In genomic region chr1:243912347-243912746, GRCh38 we compare ENCODE assay signal across 2 cellular contexts.
TF ChIP-seq lines count a peak whose summit lies in the region.

No MANE protein-coding gene starts in this region.

TF ChIP-seq in HEK293, 187 proteins besides CTCF, POLR2A, EP300 and RAD21 (continued from another document):
- TF ChIP-seq, protein P1, sequence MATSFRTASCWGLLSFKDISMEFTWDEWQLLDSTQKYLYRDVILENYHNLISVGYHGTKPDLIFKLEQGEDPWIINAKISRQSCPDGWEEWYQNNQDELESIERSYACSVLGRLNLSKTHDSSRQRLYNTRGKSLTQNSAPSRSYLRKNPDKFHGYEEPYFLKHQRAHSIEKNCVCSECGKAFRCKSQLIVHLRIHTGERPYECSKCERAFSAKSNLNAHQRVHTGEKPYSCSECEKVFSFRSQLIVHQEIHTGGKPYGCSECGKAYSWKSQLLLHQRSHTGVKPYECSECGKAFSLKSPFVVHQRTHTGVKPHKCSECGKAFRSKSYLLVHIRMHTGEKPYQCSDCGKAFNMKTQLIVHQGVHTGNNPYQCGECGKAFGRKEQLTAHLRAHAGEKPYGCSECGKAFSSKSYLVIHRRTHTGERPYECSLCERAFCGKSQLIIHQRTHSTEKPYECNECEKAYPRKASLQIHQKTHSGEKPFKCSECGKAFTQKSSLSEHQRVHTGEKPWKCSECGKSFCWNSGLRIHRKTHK (tag by site-specific recombination; IDR thresholded peaks at IDR 0.05), result no peak
- TF ChIP-seq ZNF133 (tag by site-specific recombination; IDR thresholded peaks at IDR 0.05) (no peak), ZNF132 (tag by site-specific recombination; IDR thresholded peaks at IDR 0.05; ENCODE audit: borderline replicate concordance) (no peak), REPIN1 (tag by site-specific recombination; IDR thresholded peaks at IDR 0.05; ENCODE audit: low read depth) (no peak), ZNF792 (tag by site-specific recombination; IDR thresholded peaks at IDR 0.05) (no peak), ZNF654 (tag by site-specific recombination; IDR thresholded peaks at IDR 0.05; ENCODE audit: low read depth) (no peak), PRDM1 (tag by site-specific recombination; IDR thresholded peaks at IDR 0.05) (peak; percentile 92), ZNF521 (tag by site-specific recombination; IDR thresholded peaks at IDR 0.05) (no peak), ZNF610 (tag by site-specific recombination; IDR thresholded peaks at IDR 0.05; ENCODE audit: borderline replicate concordance) (no peak), SP3 (tag by site-specific recombination; IDR thresholded peaks at IDR 0.05) (no peak), ZNF23 (tag by site-specific recombination; IDR thresholded peaks at IDR 0.05; ENCODE audit: borderline replicate concordance) (no peak), ZNF366 (tag by site-specific recombination; conservative IDR thresholded peaks at IDR 0.05) (peak; percentile 65)

TF ChIP-seq in K562, 482 proteins besides CTCF, POLR2A, EP300 and RAD21 (continued from another document):
- TF ChIP-seq MNT (conservative IDR thresholded peaks at IDR 0.05), result no peak
- no peak for TF ChIP-seq RERE (CRISPR knock-in tag; IDR thresholded peaks at IDR 0.05; ENCODE audit: borderline replicate concordance)
- no peak for TF ChIP-seq FOXJ3 (CRISPR knock-in tag; IDR thresholded peaks at IDR 0.05)
- TF ChIP-seq, protein P2, sequence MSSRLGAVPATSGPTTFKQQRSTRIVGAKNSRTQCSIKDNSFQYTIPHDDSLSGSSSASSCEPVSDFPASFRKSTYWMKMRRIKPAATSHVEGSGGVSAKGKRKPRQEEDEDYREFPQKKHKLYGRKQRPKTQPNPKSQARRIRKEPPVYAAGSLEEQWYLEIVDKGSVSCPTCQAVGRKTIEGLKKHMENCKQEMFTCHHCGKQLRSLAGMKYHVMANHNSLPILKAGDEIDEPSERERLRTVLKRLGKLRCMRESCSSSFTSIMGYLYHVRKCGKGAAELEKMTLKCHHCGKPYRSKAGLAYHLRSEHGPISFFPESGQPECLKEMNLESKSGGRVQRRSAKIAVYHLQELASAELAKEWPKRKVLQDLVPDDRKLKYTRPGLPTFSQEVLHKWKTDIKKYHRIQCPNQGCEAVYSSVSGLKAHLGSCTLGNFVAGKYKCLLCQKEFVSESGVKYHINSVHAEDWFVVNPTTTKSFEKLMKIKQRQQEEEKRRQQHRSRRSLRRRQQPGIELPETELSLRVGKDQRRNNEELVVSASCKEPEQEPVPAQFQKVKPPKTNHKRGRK (tag; IDR thresholded peaks at IDR 0.05), result peak; percentile 83
- TF ChIP-seq, protein P3, sequence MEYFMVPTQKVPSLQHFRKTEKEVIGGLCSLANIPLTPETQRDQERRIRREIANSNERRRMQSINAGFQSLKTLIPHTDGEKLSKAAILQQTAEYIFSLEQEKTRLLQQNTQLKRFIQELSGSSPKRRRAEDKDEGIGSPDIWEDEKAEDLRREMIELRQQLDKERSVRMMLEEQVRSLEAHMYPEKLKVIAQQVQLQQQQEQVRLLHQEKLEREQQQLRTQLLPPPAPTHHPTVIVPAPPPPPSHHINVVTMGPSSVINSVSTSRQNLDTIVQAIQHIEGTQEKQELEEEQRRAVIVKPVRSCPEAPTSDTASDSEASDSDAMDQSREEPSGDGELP (CRISPR knock-in tag; IDR thresholded peaks at IDR 0.05; ENCODE audit: borderline replicate concordance), result no peak
- TF ChIP-seq, protein P4, sequence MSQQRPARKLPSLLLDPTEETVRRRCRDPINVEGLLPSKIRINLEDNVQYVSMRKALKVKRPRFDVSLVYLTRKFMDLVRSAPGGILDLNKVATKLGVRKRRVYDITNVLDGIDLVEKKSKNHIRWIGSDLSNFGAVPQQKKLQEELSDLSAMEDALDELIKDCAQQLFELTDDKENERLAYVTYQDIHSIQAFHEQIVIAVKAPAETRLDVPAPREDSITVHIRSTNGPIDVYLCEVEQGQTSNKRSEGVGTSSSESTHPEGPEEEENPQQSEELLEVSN (IDR thresholded peaks at IDR 0.05; ENCODE audit: borderline replicate concordance in 1 of 2, extremely low read depth in 1 of 2, insufficient read depth in 1 of 2, insufficient read length in 1 of 2, low read depth in 1 of 2, low read length in 1 of 2, poor library complexity in 1 of 2, severe bottlenecking in 1 of 2), result no peak
- TF ChIP-seq OTX1 (CRISPR knock-in tag; IDR thresholded peaks at IDR 0.05), result 0 out of 2 replicates have a peak, but pooled peaks have one; percentile 28
- no peak for TF ChIP-seq PHB2 (IDR thresholded peaks at IDR 0.05; ENCODE audit: low read depth)
- no peak for TF ChIP-seq ZNF407 (IDR thresholded peaks at IDR 0.05; ENCODE audit: low read depth)
- TF ChIP-seq, protein P5, sequence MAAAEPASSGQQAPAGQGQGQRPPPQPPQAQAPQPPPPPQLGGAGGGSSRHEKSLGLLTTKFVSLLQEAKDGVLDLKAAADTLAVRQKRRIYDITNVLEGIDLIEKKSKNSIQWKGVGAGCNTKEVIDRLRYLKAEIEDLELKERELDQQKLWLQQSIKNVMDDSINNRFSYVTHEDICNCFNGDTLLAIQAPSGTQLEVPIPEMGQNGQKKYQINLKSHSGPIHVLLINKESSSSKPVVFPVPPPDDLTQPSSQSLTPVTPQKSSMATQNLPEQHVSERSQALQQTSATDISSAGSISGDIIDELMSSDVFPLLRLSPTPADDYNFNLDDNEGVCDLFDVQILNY (CRISPR knock-in tag; IDR thresholded peaks at IDR 0.05), result no peak
- TF ChIP-seq, protein P6, sequence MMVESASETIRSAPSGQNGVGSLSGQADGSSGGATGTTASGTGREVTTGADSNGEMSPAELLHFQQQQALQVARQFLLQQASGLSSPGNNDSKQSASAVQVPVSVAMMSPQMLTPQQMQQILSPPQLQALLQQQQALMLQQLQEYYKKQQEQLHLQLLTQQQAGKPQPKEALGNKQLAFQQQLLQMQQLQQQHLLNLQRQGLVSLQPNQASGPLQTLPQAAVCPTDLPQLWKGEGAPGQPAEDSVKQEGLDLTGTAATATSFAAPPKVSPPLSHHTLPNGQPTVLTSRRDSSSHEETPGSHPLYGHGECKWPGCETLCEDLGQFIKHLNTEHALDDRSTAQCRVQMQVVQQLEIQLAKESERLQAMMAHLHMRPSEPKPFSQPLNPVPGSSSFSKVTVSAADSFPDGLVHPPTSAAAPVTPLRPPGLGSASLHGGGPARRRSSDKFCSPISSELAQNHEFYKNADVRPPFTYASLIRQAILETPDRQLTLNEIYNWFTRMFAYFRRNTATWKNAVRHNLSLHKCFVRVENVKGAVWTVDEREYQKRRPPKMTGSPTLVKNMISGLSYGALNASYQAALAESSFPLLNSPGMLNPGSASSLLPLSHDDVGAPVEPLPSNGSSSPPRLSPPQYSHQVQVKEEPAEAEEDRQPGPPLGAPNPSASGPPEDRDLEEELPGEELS (CRISPR knock-in tag; IDR thresholded peaks at IDR 0.05; ENCODE audit: borderline replicate concordance), result no peak
